In genomic region chr18:47109049-47109448, GRCh38 we compare ENCODE assay signal across 1 cellular context.
TF ChIP-seq lines count a peak whose summit lies in the region.

No MANE protein-coding gene starts in this region.

TF ChIP-seq in SK-N-SH, 30 proteins besides CTCF, POLR2A, EP300 and RAD21 (continued from another document):
- TF ChIP-seq USF2 (IDR thresholded peaks at IDR 0.05; ENCODE audit: borderline replicate concordance, low read depth, low read length) (no peak), TAF1 (IDR thresholded peaks at IDR 0.05; ENCODE audit: borderline replicate concordance, low read depth, low read length) (no peak)
